Comparison of ENCODE assay signal across 1 cellular context in genomic region chr17:55571095-55571494, GRCh38.
A peak's percentile ranks its signal among the peaks of the same experiment; 100 is the strongest.
TF ChIP-seq lines count a peak whose summit lies in the region.

No MANE protein-coding gene starts in this region.

TF ChIP-seq in IMR-90, 13 proteins besides CTCF, POLR2A, EP300 and RAD21:
- TF ChIP-seq CEBPB (IDR thresholded peaks at IDR 0.05; ENCODE audit: low read depth, low read length) (peak; percentile 20; the same call in 1 of the 2 replicates), USF2 (IDR thresholded peaks at IDR 0.05; ENCODE audit: low read depth, low read length) (no peak)
TF ChIP-seq in IMR-90: peak in this region for 1.
